23 cellular contexts compared by ENCODE assay signal in the genomic region with DNA sequence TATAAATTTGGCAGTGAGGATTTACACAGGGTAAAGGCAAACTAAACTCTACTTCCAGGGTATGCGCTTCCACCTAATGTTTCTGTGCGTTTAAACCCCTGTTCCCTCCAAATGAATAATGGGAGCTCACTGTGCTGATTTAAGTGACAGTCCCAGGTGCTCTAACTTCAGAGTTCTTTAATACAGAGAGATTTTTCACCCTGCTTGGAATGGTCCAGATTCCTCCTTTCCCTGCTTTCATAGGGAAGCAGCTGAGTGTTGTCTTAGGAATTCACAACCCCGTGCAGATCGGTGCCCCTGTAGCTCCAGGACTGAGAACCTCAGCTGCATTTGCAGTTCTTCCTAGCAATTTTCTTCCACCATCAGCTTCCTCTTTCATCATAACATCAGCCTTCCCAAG.
"Had no signal": no experiment of that assay in that cellular context is flagged by ENCODE, and none has a peak within 500 bp of the region (broad histone marks: within the 10 kb centered on the region; RNA-seq: fewer than 3 reads in every experiment).

No MANE protein-coding gene starts in this region.

- H3K9me3 ChIP-seq: MG63, SJSA1 had no signal

- H3K27ac ChIP-seq: HL-60, RWPE1, SJSA1, SK-N-MC had no signal

- DNase-seq: KBM-7, MG63, NCI-H1092, NCI-H1105 treated with DMSO at 0.1 percent for 48 hours, NCI-H1417 treated with DMSO at 0.1 percent for 48 hours, NCI-H146, NCI-H1694 treated with DMSO at 0.1 percent for 48 hours, NCI-H1930, NCI-H2081, NCI-H2171, NCI-H226, NCI-H446, NCI-H510A, NCI-H524 treated with DMSO at 0.1 percent for 48 hours, NCI-H69, NCI-H774, PC-3, SHP77 had no signal

- H3K36me3 ChIP-seq: MG63, SJSA1 had no signal

- ATAC-seq: Panc1, PC-3 had no signal

- H3K4me3 ChIP-seq: MG63, SJSA1, SK-N-MC had no signal

- H3K27me3 ChIP-seq: MG63, SJSA1 had no signal
